8 cellular contexts compared by ENCODE assay signal in genomic region chr19:57527136-57527881, GRCh38. TPM values are rescaled to one million over a fixed set of nuclear protein-coding genes. Genes with fewer than 3 reads are reported as not detected.
DNase-seq lines count a peak whose midpoint lies in the region; ATAC-seq and TF ChIP-seq lines count a peak whose summit lies in the region.

ZNF549 (plus strand) TSS chr19:57527356; CDS start chr19:57527574, 218 bp downstream.

- intact Hi-C loops in lower leg skin (cut with DNase I; ENCODE audit: low total_unique reads): no loop called here

- peak within 1 kb of the TSS; percentile 71 for H3K4me3 ChIP-seq in lower leg skin (ENCODE audit: low read depth, poor library complexity, severe bottlenecking)

- peak; percentile 92 for ATAC-seq in HG03378 (IDR thresholded peaks at IDR 0.05; ENCODE audit: unreplicated experiment)

- peak; percentile 76 for TF ChIP-seq POLR2A in GM19099 (IDR thresholded peaks at IDR 0.05; ENCODE audit: extremely low read depth, insufficient read length, low read depth)
- TF ChIP-seq POLR2A in lower leg skin (IDR thresholded peaks at IDR 0.05): no peak

- WGBS in lower leg skin, 2 donors: 2 to 4% methylated on average over 56 to 64 of the region's 64 CpGs

- DNase-seq in Ammon's horn (ENCODE audit: low spot score) (peak; percentile 89), NCI-H524 treated with DMSO at 0.1 percent for 48 hours (lab: John Stamatoyannopoulos, UW) (peak; percentile 84), ecto neural progenitor cell (ENCODE audit: low spot score) (peak; percentile 91), lower leg skin (ENCODE audit: low spot score in 2 of 2) (peak; percentile 82 to 96)
- peak; percentile 87 to 89 for DNase-seq in activated CD4-positive, alpha-beta T cell treated with anti-CD3 and anti-CD28 coated beads, Interleukin-2, amount 50 U/mL, for 48 hours
- peak; percentile 91 for DNase-seq in stimulated activated CD4-positive, alpha-beta T cell treated with anti-CD3 and anti-CD28 coated beads, Interleukin-4, amount 100 ng/mL, for 24 hours

- no peak for TF ChIP-seq CTCF in lower leg skin (IDR thresholded peaks at IDR 0.05)

RNA-seq across cellular contexts. Expression of gene ZNF549, which starts in this region (rescaled TPM):
- 1 to 10 TPM; 4.4 to 5.5 (median 4.9) TPM for total RNA-seq in lower leg skin

Comparison
In these comparisons a context has a peak if more than half of its experiments do, and no peak if none do; other contexts are left out.
1. Peak in every context shown above with its lines: DNase-seq, ATAC-seq and H3K4me3 ChIP-seq.